Comparison of ENCODE assay signal across 1 cellular context in genomic region chr15:43134157-43134637, GRCh38.
TF ChIP-seq lines count a peak whose summit lies in the region.

No MANE protein-coding gene starts in this region.

TF ChIP-seq in GM23338, 12 proteins besides CTCF, POLR2A, EP300 and RAD21 (continued from another document):
- TF ChIP-seq ZNF462 (CRISPR knock-in tag; IDR thresholded peaks at IDR 0.05): no peak
- peak; percentile 38 for TF ChIP-seq EZH2 (IDR thresholded peaks at IDR 0.05; ENCODE audit: low read depth, unreplicated experiment)
